ENCODE assay signal across 9 cellular contexts in the genomic region with DNA sequence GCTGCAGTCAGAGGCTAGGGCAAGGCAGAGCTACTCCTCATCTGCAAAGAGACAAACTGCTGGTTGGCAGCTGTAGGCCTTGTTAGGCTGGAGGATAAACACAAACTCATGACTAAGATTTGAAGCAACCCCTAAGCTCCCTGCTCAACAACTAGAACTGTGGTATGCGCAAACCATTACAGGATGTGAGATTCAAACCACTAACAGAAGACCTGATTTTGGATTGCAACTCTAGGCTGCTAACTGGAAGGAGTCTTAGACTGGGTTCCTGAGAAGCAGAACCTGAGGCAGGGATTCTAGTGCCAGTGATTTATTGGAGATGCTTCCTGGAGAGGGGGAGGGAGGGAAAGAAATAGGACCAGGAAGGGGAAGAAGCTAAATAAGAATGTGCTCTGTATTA. TPM values are rescaled to one million over a fixed set of nuclear protein-coding genes. Genes with fewer than 3 reads are reported as not detected.
A peak's percentile ranks its signal among the peaks of the same experiment; 100 is the strongest.
DNase-seq lines count a peak whose midpoint lies in the region; ATAC-seq and TF ChIP-seq lines count a peak whose summit lies in the region.
"Had no signal": no experiment of that assay in that cellular context is flagged by ENCODE, and none has a peak within 500 bp of the region (broad histone marks: within the 10 kb centered on the region; RNA-seq: fewer than 3 reads in every experiment).

No MANE protein-coding gene starts in this region.

- peaks cover 51% of the 10 kb centered on the region for H3K4me1 ChIP-seq in CD4-positive, CD25-positive, alpha-beta regulatory T cell (ENCODE audit: control insufficient read depth, insufficient read depth, low read length, poor library complexity, severe bottlenecking)

- H3K9me3 ChIP-seq in CD4-positive, CD25-positive, alpha-beta regulatory T cell (ENCODE audit: control insufficient read depth in 2 of 2, low read length in 2 of 2) = no peaks in the 10 kb centered on the region

- H3K4me3 ChIP-seq in CD4-positive, CD25-positive, alpha-beta regulatory T cell (ENCODE audit: low read depth, low read length) = peak overlapping the region; percentile 73
- H3K4me3 ChIP-seq in lower leg skin (ENCODE audit: low read depth, poor library complexity, severe bottlenecking) = no peak overlapping the region

- peaks cover 32 to 91% (median 52%) of the 10 kb centered on the region in 4 donors for H3K4me1 Mint-ChIP-seq in CD4-positive, CD25-positive, alpha-beta regulatory T cell

- H3K27me3 Mint-ChIP-seq in CD4-positive, CD25-positive, alpha-beta regulatory T cell = no peaks in the 10 kb centered on the region

- DNase-seq in CD4-positive, CD25-positive, alpha-beta regulatory T cell = peak; percentile 19 to 92 (median 66)
- DNase-seq in amniotic epithelial cell (ENCODE audit: low read depth) (peak; percentile 57), epidermal melanocyte (ENCODE audit: insufficient read length, low spot score) (no peak), lower leg skin (ENCODE audit: low spot score in 2 of 2) (no peak), DMS153 (lab: John Stamatoyannopoulos, UW) (no peak)
- DNase-seq in stimulated activated CD4-positive, alpha-beta T cell treated with anti-CD3 and anti-CD28 coated beads, Interleukin-2, amount 100 ng/mL, for 24 hours = no peak
- DNase-seq: Right ventricle myocardium superior had no signal

- H3K36me3 ChIP-seq in CD4-positive, CD25-positive, alpha-beta regulatory T cell (ENCODE audit: control insufficient read depth, insufficient read depth, low read length) = peaks cover 5% of the 10 kb centered on the region

- no peak for TF ChIP-seq CTCF in lower leg skin (IDR thresholded peaks at IDR 0.05)

- ATAC-seq in CD4-positive, CD25-positive, alpha-beta regulatory T cell (ENCODE audit: low read depth in 2 of 2) = peak; percentile 97 to 98
- peak; percentile 90 for ATAC-seq in GM19035 (IDR thresholded peaks at IDR 0.05; ENCODE audit: unreplicated experiment)
- peak; percentile 92 for ATAC-seq in HG03103 (IDR thresholded peaks at IDR 0.05; ENCODE audit: low read depth, unreplicated experiment)

- H3K4me3 Mint-ChIP-seq in CD4-positive, CD25-positive, alpha-beta regulatory T cell = peak overlapping the region; percentile 50 to 78 (median 73)

- TF ChIP-seq POLR2A in lower leg skin (IDR thresholded peaks at IDR 0.05) = no peak

- H3K9me3 Mint-ChIP-seq in CD4-positive, CD25-positive, alpha-beta regulatory T cell = no peaks in the 10 kb centered on the region

- 80 to 87% methylated on average over 1 of the region's 1 CpG for WGBS in lower leg skin, 2 donors

- H3K36me3 Mint-ChIP-seq in CD4-positive, CD25-positive, alpha-beta regulatory T cell = no peaks in the 10 kb centered on the region

- H3K27me3 ChIP-seq in CD4-positive, CD25-positive, alpha-beta regulatory T cell (ENCODE audit: control insufficient read depth, insufficient read depth, low read length) = no peaks in the 10 kb centered on the region

- intact Hi-C loops in lower leg skin (cut with DNase I; ENCODE audit: low total_unique reads) = no loop called here

- peak overlapping the region; percentile 60 for H3K27ac ChIP-seq in CD4-positive, CD25-positive, alpha-beta regulatory T cell (ENCODE audit: insufficient read depth, low read length, poor library complexity, severe bottlenecking)

- peak overlapping the region; percentile 78 to 82 (median 78) for H3K27ac Mint-ChIP-seq in CD4-positive, CD25-positive, alpha-beta regulatory T cell

RNA-seq across cellular contexts. Expression of gene CCR4, which starts 22.5 kb away (rescaled TPM):
- 366 TPM for total RNA-seq in CD4-positive, CD25-positive, alpha-beta regulatory T cell
- polyA plus RNA-seq in CD4-positive, CD25-positive, alpha-beta regulatory T cell = 100 to 1,000 TPM in 1 of 4 donors, 10 to 100 TPM in 3; 80.8 to 109 (median 93.6) TPM
- total RNA-seq in lower leg skin = under 1 TPM; 0.23 to 0.69 (median 0.42) TPM

Comparison
In these comparisons a context has a peak if more than half of its experiments do, and no peak if none do; other contexts are left out.
1. DNase-seq: peak in CD4-positive, CD25-positive, alpha-beta regulatory T cell (3 of 3) and amniotic epithelial cell (single experiment); none in stimulated activated CD4-positive, alpha-beta T cell treated with anti-CD3 and anti-CD28 coated beads, Interleukin-2, amount 100 ng/mL, for 24 hours (0 of 2), epidermal melanocyte (single experiment), lower leg skin (0 of 2) and DMS153 (single experiment).
2. RNA of gene CCR4, which starts 22.5 kb away (total RNA-seq): 366 TPM in CD4-positive, CD25-positive, alpha-beta regulatory T cell (single experiment); 0.23 to 0.69 TPM in lower leg skin; every median in the first group is over 100 times any median in the second.
3. Peak in every context shown above with its lines, with median percentiles within 50 percentile points of each other: ATAC-seq.